8 cellular contexts compared by ENCODE assay signal in genomic region chr15:100918034-100918689, GRCh38. TPM values are rescaled to one million over a fixed set of nuclear protein-coding genes. Genes with fewer than 3 reads are reported as not detected.
DNase-seq lines count a peak whose midpoint lies in the region; ATAC-seq and TF ChIP-seq lines count a peak whose summit lies in the region.

No MANE protein-coding gene starts in this region.

- peak overlapping the region; percentile 72 for H3K4me3 Mint-ChIP-seq in activated naive CD8-positive, alpha-beta T cell treated with anti-CD3 and anti-CD28 coated beads for 36 hours

- H3K9ac ChIP-seq in HUES48 (ENCODE audit: low read depth, low read length) (no peak overlapping the region), SK-N-SH (peak overlapping the region; percentile 74)

- no peaks in the 10 kb centered on the region for H3K36me3 Mint-ChIP-seq in activated naive CD8-positive, alpha-beta T cell treated with anti-CD3 and anti-CD28 coated beads for 36 hours

- TF ChIP-seq EP300 in SK-N-SH (IDR thresholded peaks at IDR 0.05; ENCODE audit: borderline replicate concordance in 1 of 2, low read depth in 1 of 2, low read length in 1 of 2), result no peak

- H3K79me2 ChIP-seq in DOHH2 (ENCODE audit: control insufficient read depth, low read length), result peaks cover 86% of the 10 kb centered on the region
- peaks cover 4% of the 10 kb centered on the region; the same call in 1 of the 2 replicates for H3K79me2 ChIP-seq in SK-N-SH (ENCODE audit: insufficient read depth)

- intact Hi-C loops in heart right ventricle (cut with DNase I) (loop anchor here in 9 of 10 donors (1.0 to 10.0 kb wide), 6 partner anchors 89 to 347 kb away; partner anchors contain the start of gene CHSY1 (in 2 of the 9)), posterior vena cava (cut with DNase I) (loop anchor here in 1 of 2 donors (5.0 kb wide), 1 partner anchor 89 kb away; no protein-coding TSS in a partner anchor), upper lobe of right lung (cut with DNase I) (no loop called here)

- peaks cover 78% of the 10 kb centered on the region for H3K36me3 ChIP-seq in DOHH2 (ENCODE audit: control insufficient read depth, low read length)
- no peaks in the 10 kb centered on the region for H3K36me3 ChIP-seq in HUES48 (ENCODE audit: control insufficient read depth, insufficient read depth, low read length)
- no peaks in the 10 kb centered on the region for H3K36me3 ChIP-seq in SK-N-SH (replicated peaks in 1 of 2; ENCODE audit: control insufficient read depth in 1 of 2, insufficient read depth in 2 of 2, low read length in 1 of 2)
- H3K36me3 ChIP-seq in heart right ventricle, result peaks cover 0 to 8% (median 0%) of the 10 kb centered on the region in 9 donors
- H3K36me3 ChIP-seq in upper lobe of right lung, result no peaks in the 10 kb centered on the region

- H3K9me2 ChIP-seq in DOHH2 (replicated peaks; ENCODE audit: control insufficient read depth, low read length), result no peaks in the 10 kb centered on the region
- H3K9me2 ChIP-seq in SK-N-SH, result no peaks in the 10 kb centered on the region

- H3K4me3 ChIP-seq in DOHH2 (ENCODE audit: low read length) (peak overlapping the region; percentile 84), HUES48 (ENCODE audit: low read depth, low read length) (peak overlapping the region; percentile 66), SK-N-SH (ENCODE audit: low read depth in 2 of 2, low read length in 1 of 2) (peak overlapping the region; percentile 67 to 73), heart right ventricle (peak overlapping the region; percentile 58 to 73 (median 66)), upper lobe of right lung (peak overlapping the region; percentile 67)

- H3K27ac ChIP-seq in DOHH2 (ENCODE audit: low read depth, low read length) (peak overlapping the region; percentile 85), HUES48 (ENCODE audit: low read depth, low read length) (no peak overlapping the region), SK-N-SH (ENCODE audit: low read depth in 2 of 2, low read length in 1 of 2) (peak overlapping the region in 1 of 2 experiments; percentile 16; a peak in 1 of 4 replicates), heart right ventricle (peak overlapping the region in 7 of 10 donors; percentile 44 to 83 (median 74)), upper lobe of right lung (peak overlapping the region; percentile 83)

- H3K9me3 ChIP-seq in DOHH2 (ENCODE audit: control insufficient read depth, insufficient read depth, low read length) (no peaks in the 10 kb centered on the region), HUES48 (ENCODE audit: control insufficient read depth, insufficient read depth, low read length) (no peaks in the 10 kb centered on the region), SK-N-SH (no peaks in the 10 kb centered on the region), heart right ventricle (peaks cover 0 to 8% (median 0%) of the 10 kb centered on the region in 11 donors), upper lobe of right lung (no peaks in the 10 kb centered on the region)

- TF ChIP-seq CTCF in DOHH2 (IDR thresholded peaks at IDR 0.05; ENCODE audit: low read depth, low read length, poor library complexity, severe bottlenecking) (peak; percentile 98), SK-N-SH (IDR thresholded peaks at IDR 0.05) (peak; percentile 71), heart right ventricle (IDR thresholded peaks at IDR 0.05) (peak; percentile 77 to 96 (median 92)), upper lobe of right lung (IDR thresholded peaks at IDR 0.05) (peak; percentile 93)

- peak; percentile 64 for TF ChIP-seq RAD21 in SK-N-SH (IDR thresholded peaks at IDR 0.05; ENCODE audit: low read length)

- ATAC-seq in GM21390 (IDR thresholded peaks at IDR 0.05; ENCODE audit: unreplicated experiment) (peak; percentile 55), heart right ventricle (peak; percentile 90 to 97 (median 94)), upper lobe of right lung (peak; percentile 95)

- peak overlapping the region; percentile 80; the same call in 1 of the 2 replicates for H2AFZ ChIP-seq in SK-N-SH (ENCODE audit: low read depth)

- POLR2A ChIA-PET in SK-N-SH (lab: Yijun Ruan, JAX), result interaction anchor here (1.0 to 2.1 kb wide), 4 partner anchors 15 to 146 kb away, joined by 3 to 9 read pairs (median 4); no protein-coding TSS in a partner anchor

- peaks cover 30% of the 10 kb centered on the region for H3F3A ChIP-seq in DOHH2 (ENCODE audit: control insufficient read depth, insufficient read depth)
- peaks cover 11% of the 10 kb centered on the region for H3F3A ChIP-seq in SK-N-SH (replicated peaks; ENCODE audit: insufficient read depth)

- H3K27me3 Mint-ChIP-seq in activated naive CD8-positive, alpha-beta T cell treated with anti-CD3 and anti-CD28 coated beads for 36 hours, result peaks cover 67% of the 10 kb centered on the region

- no peaks in the 10 kb centered on the region; the same call in 1 of the 2 replicates for H4K20me1 ChIP-seq in DOHH2 (ENCODE audit: control insufficient read depth, insufficient read depth, low read depth, low read length)
- H4K20me1 ChIP-seq in SK-N-SH (ENCODE audit: insufficient read depth), result no peaks in the 10 kb centered on the region

- no peaks in the 10 kb centered on the region for H3K27me3 ChIP-seq in DOHH2 (ENCODE audit: control insufficient read depth, low read length)
- H3K27me3 ChIP-seq in HUES48 (ENCODE audit: control insufficient read depth, insufficient read depth, low read length), result peaks cover 59% of the 10 kb centered on the region
- H3K27me3 ChIP-seq in SK-N-SH (ENCODE audit: insufficient read depth), result no peaks in the 10 kb centered on the region
- H3K27me3 ChIP-seq in heart right ventricle, result peaks cover 0 to 45% (median 20%) of the 10 kb centered on the region in 7 donors
- H3K27me3 ChIP-seq in upper lobe of right lung, result no peaks in the 10 kb centered on the region

- CTCF ChIA-PET in SK-N-SH (lab: Yijun Ruan, JAX), result interaction anchor here (0.5 to 7.6 kb wide), 58 partner anchors 11 to 806 kb away, joined by 3 to 156 read pairs (median 4); partner anchors contain the start of gene TARS3

- H3K4me1 Mint-ChIP-seq in activated naive CD8-positive, alpha-beta T cell treated with anti-CD3 and anti-CD28 coated beads for 36 hours, result peaks cover 22% of the 10 kb centered on the region

- no peak overlapping the region for H3K27ac Mint-ChIP-seq in activated naive CD8-positive, alpha-beta T cell treated with anti-CD3 and anti-CD28 coated beads for 36 hours

- H3K9me3 Mint-ChIP-seq in activated naive CD8-positive, alpha-beta T cell treated with anti-CD3 and anti-CD28 coated beads for 36 hours, result no peaks in the 10 kb centered on the region

- H3K4me2 ChIP-seq in DOHH2 (ENCODE audit: low read length) (peak overlapping the region; percentile 92), SK-N-SH (peak overlapping the region; percentile 81)

- DNase-seq in SK-N-SH (peak; percentile 93), heart right ventricle (peak; percentile 66 to 80), posterior vena cava (ENCODE audit: low spot score) (peak; percentile 94), upper lobe of right lung (peak; percentile 93)
- peak; percentile 80 for DNase-seq in activated naive CD8-positive, alpha-beta T cell treated with anti-CD3 and anti-CD28 coated beads for 36 hours

- H3K4me1 ChIP-seq in DOHH2 (ENCODE audit: control insufficient read depth, low read length) (peaks cover 49% of the 10 kb centered on the region), HUES48 (ENCODE audit: control insufficient read depth, insufficient read depth, low read length) (no peaks in the 10 kb centered on the region; the same call in 1 of the 2 replicates), SK-N-SH (ENCODE audit: control insufficient read depth in 1 of 2, insufficient read depth in 2 of 2, low read depth in 1 of 2, low read length in 1 of 2) (peaks cover 0 to 29% of the 10 kb centered on the region in 2 experiments; a peak in 1 of 4 replicates), heart right ventricle (peaks cover 0 to 52% (median 16%) of the 10 kb centered on the region in 9 donors), upper lobe of right lung (peaks cover 22% of the 10 kb centered on the region)

- 28% methylated on average over 33 of the region's 42 CpGs for WGBS in SK-N-SH (ENCODE audit: low lambda C conversion rate)
- 2 to 3% methylated on average over 42 of the region's 42 CpGs for WGBS in heart right ventricle, 2 donors

TF ChIP-seq in SK-N-SH, 30 proteins besides CTCF, POLR2A, EP300 and RAD21:
- TF ChIP-seq RFX5 (IDR thresholded peaks at IDR 0.05; ENCODE audit: low read length) (no peak), GABPA (IDR thresholded peaks at IDR 0.05; ENCODE audit: low read depth) (no peak), IRF3 (IDR thresholded peaks at IDR 0.05; ENCODE audit: low read depth, low read length) (no peak), JUND (IDR thresholded peaks at IDR 0.05) (no peak), SMC3 (IDR thresholded peaks at IDR 0.05; ENCODE audit: low read depth, low read length) (peak; percentile 76), RXRA (IDR thresholded peaks at IDR 0.05; ENCODE audit: borderline replicate concordance, low read depth) (no peak)

RNA-seq across cellular contexts. Expression of gene LRRK1, which starts 1.0 kb away (rescaled TPM):
- 6.5 and 6.9 TPM in 2 replicates for polyA plus RNA-seq in SK-N-SH (2012; rRNA removed)
- polyA plus RNA-seq in SK-N-SH (2012; cell fraction: cytosol; rRNA removed), result 2.5 and 3.6 TPM in 2 replicates
- 19.7 and 21.0 TPM in 2 replicates for polyA plus RNA-seq in SK-N-SH (2012; cell fraction: nucleus; rRNA removed)
- total RNA-seq in activated naive CD8-positive, alpha-beta T cell treated with anti-CD3 and anti-CD28 coated beads for 36 hours, result under 1 TPM; 0.29 to 0.30 TPM
- total RNA-seq in heart right ventricle, result 1 to 10 TPM; 1.5 to 8.1 (median 2.0) TPM
- 1 to 10 TPM; 1.8 to 1.9 TPM for polyA plus RNA-seq in heart right ventricle
- 10 to 100 TPM; 22.3 to 24.9 TPM for total RNA-seq in posterior vena cava
- total RNA-seq in upper lobe of right lung, result 22.6 TPM

RNA-seq across cellular contexts. Expression of gene ALDH1A3, which starts 38.5 kb away (rescaled TPM):
- polyA plus RNA-seq in SK-N-SH (2012; rRNA removed) (3.1 and 4.4 TPM in 2 replicates), heart right ventricle (1 to 10 TPM; 2.1 to 4.9 TPM)
- polyA plus RNA-seq in SK-N-SH (2012; cell fraction: cytosol; rRNA removed), result 3.9 and 4.5 TPM in 2 replicates
- 2.6 TPM in 2 replicates for polyA plus RNA-seq in SK-N-SH (2012; cell fraction: nucleus; rRNA removed)
- not detected for total RNA-seq in activated naive CD8-positive, alpha-beta T cell treated with anti-CD3 and anti-CD28 coated beads for 36 hours
- total RNA-seq in heart right ventricle (10 to 100 TPM in 1 of 10 donors, 1 to 10 TPM in 8, under 1 TPM in 1; 0.96 to 24.9 (median 2.3) TPM), posterior vena cava (10 to 100 TPM; 26.6 to 29.9 TPM), upper lobe of right lung (9.9 TPM)
